26 cellular contexts compared by ENCODE assay signal in the genomic region with DNA sequence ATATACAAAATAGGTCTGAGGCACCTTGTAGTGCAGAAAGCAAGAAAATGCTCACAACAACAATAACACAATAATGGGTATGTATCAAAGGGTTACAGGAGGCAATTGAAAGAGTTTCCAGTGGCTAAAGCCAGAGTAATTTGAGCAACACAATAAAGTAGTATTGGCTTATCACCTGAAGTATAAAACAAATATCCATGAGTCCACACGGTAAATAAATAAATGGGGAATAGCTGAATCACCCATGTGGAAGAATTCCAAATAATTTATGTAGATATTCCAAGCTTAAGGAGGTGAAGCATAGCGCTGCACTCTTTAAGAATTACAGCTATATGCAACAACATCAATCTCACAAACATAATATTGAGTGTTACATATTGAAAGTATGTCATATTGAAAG.
"Had no signal": no experiment of that assay in that cellular context is flagged by ENCODE, and none has a peak within 500 bp of the region (broad histone marks: within the 10 kb centered on the region; RNA-seq: fewer than 3 reads in every experiment).

No MANE protein-coding gene starts in this region.

- ATAC-seq: activated CD8-positive, alpha-beta T cell treated with anti-CD3 and anti-CD28 coated beads for 36 hours; activated T-cell treated with anti-CD3 and anti-CD28 coated beads, Interleukin-2, amount 50 U/mL, for 72 hours; activated T-helper 17 cell treated with anti-CD3 and anti-CD28 coated beads, Interleukin-2, amount 50 U/mL, for 72 hours had no signal

- DNase-seq: activated CD4-positive, alpha-beta T cell treated with anti-CD3 and anti-CD28 coated beads, Interleukin-2, amount 10 ng/mL, durations not matched to agents 24 days and 14 days; activated CD4-positive, alpha-beta T cell treated with anti-CD3 and anti-CD28 coated beads, Interleukin-2, amount 50 U/mL, for 4 hours; activated CD8-positive, alpha-beta T cell treated with anti-CD3 and anti-CD28 coated beads for 36 hours; activated effector memory CD4-positive, alpha-beta T cell treated with anti-CD3 and anti-CD28 coated beads, Interleukin-2, amount 50 U/mL, for 16 hours; activated naive CD4-positive, alpha-beta T cell; activated naive CD4-positive, alpha-beta T cell treated with anti-CD3 and anti-CD28 coated beads, Interleukin-2, amount 50 U/mL, for 16 hours; activated naive CD8-positive, alpha-beta T cell treated with anti-CD3 and anti-CD28 coated beads for 36 hours; activated T-cell treated with anti-CD3 and anti-CD28 coated beads, Interleukin-2, amount 50 U/mL, for 1 hour; activated T-cell treated with anti-CD3 and anti-CD28 coated beads, Interleukin-2, amount 50 U/mL, for 72 hours; amniotic stem cell; aorta; brain microvascular endothelial cell; central memory CD4-positive, alpha-beta T cell; NCI-H1092 treated with DMSO at 0.1 percent for 48 hours; NCI-H1417; NCI-H146; NCI-H187; NCI-H2081 treated with DMSO at 0.1 percent for 48 hours; NCI-H345; NCI-H524 treated with DMSO at 0.1 percent for 48 hours; Right ventricle myocardium superior; SJCRH30; T1000; WERI-Rb-1 had no signal

- H3K4me3 Mint-ChIP-seq: activated CD4-positive, alpha-beta T cell treated with anti-CD3 and anti-CD28 coated beads, Interleukin-2, amount 10 ng/mL, durations not matched to agents 24 days and 14 days; activated CD8-positive, alpha-beta T cell treated with anti-CD3 and anti-CD28 coated beads for 36 hours; activated naive CD8-positive, alpha-beta T cell treated with anti-CD3 and anti-CD28 coated beads for 36 hours; activated T-cell treated with anti-CD3 and anti-CD28 coated beads, Interleukin-2, amount 50 U/mL, for 72 hours; activated T-helper 17 cell treated with anti-CD3 and anti-CD28 coated beads, Interleukin-2, amount 50 U/mL, for 72 hours had no signal

- H3K27ac Mint-ChIP-seq: activated CD4-positive, alpha-beta T cell treated with anti-CD3 and anti-CD28 coated beads, Interleukin-2, amount 10 ng/mL, durations not matched to agents 24 days and 14 days; activated CD8-positive, alpha-beta T cell treated with anti-CD3 and anti-CD28 coated beads for 36 hours; activated naive CD8-positive, alpha-beta T cell treated with anti-CD3 and anti-CD28 coated beads for 36 hours; activated T-cell treated with anti-CD3 and anti-CD28 coated beads, Interleukin-2, amount 50 U/mL, for 72 hours; activated T-helper 17 cell treated with anti-CD3 and anti-CD28 coated beads, Interleukin-2, amount 50 U/mL, for 72 hours had no signal

- H3K27me3 Mint-ChIP-seq: activated CD4-positive, alpha-beta T cell treated with anti-CD3 and anti-CD28 coated beads, Interleukin-2, amount 10 ng/mL, durations not matched to agents 24 days and 14 days; activated CD8-positive, alpha-beta T cell treated with anti-CD3 and anti-CD28 coated beads for 36 hours had no signal

- H3K4me1 Mint-ChIP-seq: activated CD4-positive, alpha-beta T cell treated with anti-CD3 and anti-CD28 coated beads, Interleukin-2, amount 10 ng/mL, durations not matched to agents 24 days and 14 days; activated naive CD8-positive, alpha-beta T cell treated with anti-CD3 and anti-CD28 coated beads for 36 hours; activated T-helper 17 cell treated with anti-CD3 and anti-CD28 coated beads, Interleukin-2, amount 50 U/mL, for 72 hours had no signal

- H3K9me3 Mint-ChIP-seq: activated CD4-positive, alpha-beta T cell treated with anti-CD3 and anti-CD28 coated beads, Interleukin-2, amount 10 ng/mL, durations not matched to agents 24 days and 14 days; activated CD8-positive, alpha-beta T cell treated with anti-CD3 and anti-CD28 coated beads for 36 hours; activated naive CD8-positive, alpha-beta T cell treated with anti-CD3 and anti-CD28 coated beads for 36 hours; activated T-cell treated with anti-CD3 and anti-CD28 coated beads, Interleukin-2, amount 50 U/mL, for 72 hours; activated T-helper 17 cell treated with anti-CD3 and anti-CD28 coated beads, Interleukin-2, amount 50 U/mL, for 72 hours had no signal

- H3K4me3 ChIP-seq: SJCRH30, SK-N-MC had no signal

- H3K36me3 Mint-ChIP-seq: activated naive CD8-positive, alpha-beta T cell treated with anti-CD3 and anti-CD28 coated beads for 36 hours had no signal
